In genomic region chr19:48391100-48392005, GRCh38 we compare ENCODE assay signal across 8 cellular contexts. TPM values are rescaled to one million over a fixed set of nuclear protein-coding genes. Genes with fewer than 3 reads are reported as not detected.
DNase-seq lines count a peak whose midpoint lies in the region; ATAC-seq and TF ChIP-seq lines count a peak whose summit lies in the region.

Gene KDELR1, minus strand, starts transcription at chr19:48391551. Its CDS starts 193 bp downstream, at chr19:48391358.

- H3K9me3 Mint-ChIP-seq in neural crest cell, result no peaks in the 10 kb centered on the region

- POLR2A ChIA-PET in RWPE1 (lab: Yijun Ruan, JAX; ENCODE audit: low non-redundant PET), result interaction anchor here (0.6 kb wide), 2 partner anchors 27 to 28 kb away, joined by 3 to 5 read pairs; partner anchors contain the start of genes SYNGR4 and TMEM143

- H3K27ac ChIP-seq in RWPE1 (peak within 1 kb of the TSS; percentile 84), foreskin keratinocyte (peak within 1 kb of the TSS; percentile 95)

- H3K4me1 ChIP-seq in foreskin keratinocyte, result no peaks in the 10 kb centered on the region

- peaks cover 40% of the 10 kb centered on the region for H3K27me3 Mint-ChIP-seq in neural crest cell (ENCODE audit: low read depth)

- peak; percentile 61 for ATAC-seq in GM18909 (IDR thresholded peaks at IDR 0.05; ENCODE audit: poor library complexity, unreplicated experiment)
- ATAC-seq in foreskin keratinocyte, result peak; percentile 58

- H3K36me3 Mint-ChIP-seq in neural crest cell (ENCODE audit: low read depth), result peaks cover 7% of the 10 kb centered on the region

- DNase-seq in AG20443 (ENCODE audit: low spot score), result peak; percentile 95
- DNase-seq in HUDEP-2 (lab: John Stamatoyannopoulos, UW; ENCODE audit: unreplicated experiment in 76 of 76), result peak in 59 of 76 experiments; percentile 25 to 90 (median 60)
- peak; percentile 81 for DNase-seq in RWPE1 (ENCODE audit: low spot score)
- peak; percentile 63 for DNase-seq in activated gamma-delta T cell treated with anti-CD3 and anti-CD28 coated beads, Interleukin-2, amount 50 U/mL, for 16 hours (ENCODE audit: low read depth)
- DNase-seq in foreskin keratinocyte, result peak in 1 of 2 donors; percentile 47
- peak; percentile 88 for DNase-seq in neural crest cell (ENCODE audit: low read depth, low spot score)
- peak; percentile 85 for DNase-seq in superior temporal gyrus (ENCODE audit: extremely low spot score)

- peaks cover 30% of the 10 kb centered on the region for H3K4me1 Mint-ChIP-seq in neural crest cell

- peak; percentile 92 for TF ChIP-seq CTCF in RWPE1 (conservative IDR thresholded peaks at IDR 0.05; ENCODE audit: low read depth)
- peak; percentile 94 for TF ChIP-seq CTCF in foreskin keratinocyte (conservative IDR thresholded peaks at IDR 0.05)
- peak; percentile 88 for TF ChIP-seq CTCF in neural crest cell (conservative IDR thresholded peaks at IDR 0.05)

- peaks cover 38% of the 10 kb centered on the region for H3K27me3 ChIP-seq in foreskin keratinocyte

- CTCF ChIA-PET in RWPE1 (lab: Yijun Ruan, JAX), result interaction anchor here (0.5 to 2.1 kb wide), 14 partner anchors 8 to 224 kb away, joined by 3 to 13 read pairs (median 4); partner anchors contain the start of genes FAM83E, SYNGR4 and TMEM143

- H3K27ac Mint-ChIP-seq in neural crest cell (ENCODE audit: unreplicated experiment), result peak within 1 kb of the TSS; percentile 96

- peak within 1 kb of the TSS; percentile 94 for H3K4me3 Mint-ChIP-seq in neural crest cell

RNA-seq across cellular contexts. Expression of gene KDELR1, which starts in this region (rescaled TPM):
- total RNA-seq in foreskin keratinocyte (113 and 128 TPM in 2 replicates), neural crest cell (163 and 172 TPM in 2 replicates)
- 213 and 216 TPM in 2 replicates for polyA plus RNA-seq in foreskin keratinocyte
